Comparison of ENCODE assay signal across 8 cellular contexts in genomic region chrX:21839334-21840198, GRCh38. TPM values are rescaled to one million over a fixed set of nuclear protein-coding genes. Genes with fewer than 3 reads are reported as not detected.
DNase-seq lines count a peak whose midpoint lies in the region; ATAC-seq, FAIRE-seq and TF ChIP-seq lines count a peak whose summit lies in the region.

TSS of gene MBTPS2 (plus strand) at chrX:21839617. CDS start at chrX:21839735, 118 bp downstream.

- DNase-seq in Karpas-422 (peak; percentile 93), RCC 7860 (ENCODE audit: low spot score) (peak; percentile 77), activated T-helper 1 cell treated with Interleukin-2 at 50 U/mL for 16 hours (ENCODE audit: low read depth) (peak; percentile 63), fibroblast of lung (ENCODE audit: low read depth in 2 of 2) (peak; percentile 86 to 93)
- peak; percentile 51 to 82 (median 77) for DNase-seq in naive thymus-derived CD4-positive, alpha-beta T cell

- peaks cover 0 to 19% (median 7%) of the 10 kb centered on the region in 7 donors for H3K4me1 Mint-ChIP-seq in naive thymus-derived CD4-positive, alpha-beta T cell
- peaks cover 5% of the 10 kb centered on the region for H3K4me1 Mint-ChIP-seq in stimulated activated memory B cell treated with anti-CD40 and anti-IgM and Interleukin-4, amounts not matched to agents 10 μg/mL and 1 μg/mL and 100 μg/mL, for 72 hours

- H3K36me3 Mint-ChIP-seq in naive thymus-derived CD4-positive, alpha-beta T cell, result peaks cover 0 to 4% (median 3%) of the 10 kb centered on the region in 5 donors
- peaks cover 6% of the 10 kb centered on the region for H3K36me3 Mint-ChIP-seq in stimulated activated memory B cell treated with anti-CD40 and anti-IgM and Interleukin-4, amounts not matched to agents 10 μg/mL and 1 μg/mL and 100 μg/mL, for 72 hours

- H3K9me3 ChIP-seq in DOHH2 (ENCODE audit: control insufficient read depth, insufficient read depth, low read length) (no peaks in the 10 kb centered on the region), Karpas-422 (ENCODE audit: low read length) (no peaks in the 10 kb centered on the region; the same call in 1 of the 2 replicates), fibroblast of lung (ENCODE audit: control insufficient read depth, insufficient read depth, low read depth, low read length) (no peaks in the 10 kb centered on the region)
- H3K9me3 ChIP-seq in naive thymus-derived CD4-positive, alpha-beta T cell (ENCODE audit: control insufficient read depth in 2 of 3, low read length in 3 of 3), result no peaks in the 10 kb centered on the region

- H3K4me3 ChIP-seq in DOHH2 (ENCODE audit: low read length) (peak within 1 kb of the TSS; percentile 81), Karpas-422 (ENCODE audit: low read length) (peak within 1 kb of the TSS; percentile 77), fibroblast of lung (replicated peaks in 1 of 4; ENCODE audit: control extremely low read depth in 1 of 4, insufficient read depth in 1 of 4, low read depth in 3 of 4, low read length in 4 of 4) (peak within 1 kb of the TSS; percentile 65 to 92 (median 69))
- H3K4me3 ChIP-seq in naive thymus-derived CD4-positive, alpha-beta T cell (ENCODE audit: low read length), result peak within 1 kb of the TSS; percentile 83

- H3K4me3 Mint-ChIP-seq in naive thymus-derived CD4-positive, alpha-beta T cell, result peak within 1 kb of the TSS; percentile 82 to 96 (median 88)
- peak within 1 kb of the TSS; percentile 92 for H3K4me3 Mint-ChIP-seq in stimulated activated memory B cell treated with anti-CD40 and anti-IgM and Interleukin-4, amounts not matched to agents 10 μg/mL and 1 μg/mL and 100 μg/mL, for 72 hours

- H3K4me1 ChIP-seq in DOHH2 (ENCODE audit: control insufficient read depth, low read length) (peaks cover 16% of the 10 kb centered on the region), Karpas-422 (ENCODE audit: low read length) (peaks cover 17% of the 10 kb centered on the region), fibroblast of lung (ENCODE audit: control insufficient read depth, extremely low read depth, insufficient read depth, low read length) (peaks cover 2% of the 10 kb centered on the region)
- H3K4me1 ChIP-seq in naive thymus-derived CD4-positive, alpha-beta T cell (ENCODE audit: control insufficient read depth in 2 of 2, insufficient read depth in 2 of 2, low read length in 2 of 2), result peaks cover 0 to 8% of the 10 kb centered on the region in 2 donors

- intact Hi-C loops in naive thymus-derived CD4-positive, alpha-beta T cell (cut with micrococcal nuclease), result loop anchor here (1.0 to 10.0 kb wide), 11 partner anchors 57 to 1945 kb away; partner anchors contain the start of genes EIF1AX (in 1 of the 2), RPS6KA3 (in 1 of the 2), SAT1 (in 1 of the 2) and SMS (in 1 of the 2)

- TF ChIP-seq CTCF in DOHH2 (IDR thresholded peaks at IDR 0.05; ENCODE audit: low read depth, low read length, poor library complexity, severe bottlenecking), result no peak
- TF ChIP-seq CTCF in fibroblast of lung (conservative IDR thresholded peaks at IDR 0.05 in 1 of 2, IDR thresholded peaks at IDR 0.05 in 1 of 2; ENCODE audit: low read depth in 1 of 2, low read length in 2 of 2), result peak in 1 of 2 donors; percentile 9

- CTCF ChIA-PET in naive thymus-derived CD4-positive, alpha-beta T cell (lab: Charles Lee), result interaction anchor here (0.7 kb wide), 1 partner anchor 333 kb away, joined by 4 read pairs; no protein-coding TSS in a partner anchor

- no peaks in the 10 kb centered on the region for H3F3A ChIP-seq in DOHH2 (ENCODE audit: control insufficient read depth, insufficient read depth)

- peak; percentile 12 for FAIRE-seq in RCC 7860 (lab: Jason Lieb, UNC)

- H3K4me2 ChIP-seq in DOHH2 (ENCODE audit: low read length) (peak within 1 kb of the TSS; percentile 78), Karpas-422 (ENCODE audit: low read depth, low read length, poor library complexity, severe bottlenecking) (peak within 1 kb of the TSS; percentile 77), fibroblast of lung (ENCODE audit: extremely low read depth, insufficient read depth, low read length) (peak within 1 kb of the TSS; percentile 85)

- peaks cover 0 to 3% (median 0%) of the 10 kb centered on the region in 5 donors for H3K27me3 Mint-ChIP-seq in naive thymus-derived CD4-positive, alpha-beta T cell
- no peaks in the 10 kb centered on the region for H3K27me3 Mint-ChIP-seq in stimulated activated memory B cell treated with anti-CD40 and anti-IgM and Interleukin-4, amounts not matched to agents 10 μg/mL and 1 μg/mL and 100 μg/mL, for 72 hours

- peak within 1 kb of the TSS; percentile 88 for H3K9ac ChIP-seq in Karpas-422 (ENCODE audit: low read length)
- peak within 1 kb of the TSS; percentile 82 for H3K9ac ChIP-seq in fibroblast of lung (ENCODE audit: insufficient read depth, low read length)

- H3K9me3 Mint-ChIP-seq in naive thymus-derived CD4-positive, alpha-beta T cell, result no peaks in the 10 kb centered on the region
- no peaks in the 10 kb centered on the region for H3K9me3 Mint-ChIP-seq in stimulated activated memory B cell treated with anti-CD40 and anti-IgM and Interleukin-4, amounts not matched to agents 10 μg/mL and 1 μg/mL and 100 μg/mL, for 72 hours

- H3K27ac Mint-ChIP-seq in naive thymus-derived CD4-positive, alpha-beta T cell, result peak within 1 kb of the TSS; percentile 83 to 95 (median 89)
- H3K27ac Mint-ChIP-seq in stimulated activated memory B cell treated with anti-CD40 and anti-IgM and Interleukin-4, amounts not matched to agents 10 μg/mL and 1 μg/mL and 100 μg/mL, for 72 hours, result peak within 1 kb of the TSS; percentile 91

- H4K20me1 ChIP-seq in DOHH2 (ENCODE audit: control insufficient read depth, insufficient read depth, low read depth, low read length) (no peaks in the 10 kb centered on the region), Karpas-422 (ENCODE audit: insufficient read depth, low read depth, low read length) (no peaks in the 10 kb centered on the region), fibroblast of lung (ENCODE audit: control insufficient read depth, extremely low read depth, insufficient read depth, low read length) (no peaks in the 10 kb centered on the region)

- POLR2A ChIA-PET in naive thymus-derived CD4-positive, alpha-beta T cell (lab: Charles Lee), result interaction anchor here (0.7 to 1.0 kb wide), 2 partner anchors 182 to 372 kb away, joined by 3 read pairs; partner anchors contain the start of gene KLHL34

- H3K9me2 ChIP-seq in DOHH2 (replicated peaks; ENCODE audit: control insufficient read depth, low read length), result no peaks in the 10 kb centered on the region
- H3K9me2 ChIP-seq in Karpas-422 (replicated peaks; ENCODE audit: insufficient read depth, low read length), result no peaks in the 10 kb centered on the region; the same call in 1 of the 2 replicates

- peak; percentile 86 for ATAC-seq in GM21825 (IDR thresholded peaks at IDR 0.05; ENCODE audit: unreplicated experiment)
- peak; percentile 97 for ATAC-seq in naive thymus-derived CD4-positive, alpha-beta T cell
- ATAC-seq in stimulated activated memory B cell treated with anti-CD40 and anti-IgM and Interleukin-4, amounts not matched to agents 10 μg/mL and 1 μg/mL and 100 μg/mL, for 72 hours, result peak; percentile 96

- H2AFZ ChIP-seq in Karpas-422 (ENCODE audit: low read length) (peak within 1 kb of the TSS; percentile 28), fibroblast of lung (ENCODE audit: low read length) (peak within 1 kb of the TSS; percentile 78)

- H3K36me3 ChIP-seq in DOHH2 (ENCODE audit: control insufficient read depth, low read length), result peaks cover 9% of the 10 kb centered on the region
- peaks cover 4% of the 10 kb centered on the region; the same call in 1 of the 2 replicates for H3K36me3 ChIP-seq in Karpas-422 (ENCODE audit: insufficient read depth, low read length)
- H3K36me3 ChIP-seq in fibroblast of lung (ENCODE audit: control insufficient read depth, insufficient read depth, low read length), result no peaks in the 10 kb centered on the region
- peaks cover 0 to 4% (median 0%) of the 10 kb centered on the region in 3 experiments for H3K36me3 ChIP-seq in naive thymus-derived CD4-positive, alpha-beta T cell (ENCODE audit: control insufficient read depth in 2 of 3, insufficient read depth in 3 of 3, low read length in 3 of 3)

- H3K27ac ChIP-seq in DOHH2 (ENCODE audit: low read depth, low read length), result peak within 1 kb of the TSS; percentile 59
- H3K27ac ChIP-seq in Karpas-422 (ENCODE audit: low read length), result peak within 1 kb of the TSS; percentile 63; the same call in 1 of the 2 replicates
- H3K27ac ChIP-seq in fibroblast of lung (ENCODE audit: insufficient read depth, low read length), result peak within 1 kb of the TSS; percentile 82
- H3K27ac ChIP-seq in naive thymus-derived CD4-positive, alpha-beta T cell (ENCODE audit: low read depth, low read length), result peak within 1 kb of the TSS; percentile 72

- H3K79me2 ChIP-seq in DOHH2 (ENCODE audit: control insufficient read depth, low read length) (peaks cover 23% of the 10 kb centered on the region), Karpas-422 (ENCODE audit: low read length) (peaks cover 26% of the 10 kb centered on the region), fibroblast of lung (ENCODE audit: control insufficient read depth, insufficient read depth, low read length) (peaks cover 12% of the 10 kb centered on the region)

- no peaks in the 10 kb centered on the region for H3K27me3 ChIP-seq in DOHH2 (ENCODE audit: control insufficient read depth, low read length)
- H3K27me3 ChIP-seq in Karpas-422 (ENCODE audit: low read length), result no peaks in the 10 kb centered on the region
- no peaks in the 10 kb centered on the region for H3K27me3 ChIP-seq in fibroblast of lung (ENCODE audit: control insufficient read depth, insufficient read depth, low read length)
- H3K27me3 ChIP-seq in naive thymus-derived CD4-positive, alpha-beta T cell (ENCODE audit: control insufficient read depth in 2 of 2, insufficient read depth in 2 of 2, low read length in 2 of 2), result no peaks in the 10 kb centered on the region

RNA-seq across cellular contexts. Expression of gene MBTPS2, which starts in this region (rescaled TPM):
- total RNA-seq in Karpas-422 (2014; rRNA removed; shearing (Covaris generic); ENCODE audit: low replicate concordance), result 5.3 and 19.6 TPM in 2 replicates
- 7.4 and 13.0 TPM in 2 replicates for total RNA-seq in fibroblast of lung
- polyA plus RNA-seq in fibroblast of lung, result 29.0 and 31.9 TPM in 2 replicates
- 17.4 and 19.1 TPM in 2 replicates for polyA plus RNA-seq in fibroblast of lung (2012)
- 15.7 and 20.2 TPM in 2 replicates for polyA minus RNA-seq in fibroblast of lung (ENCODE audit: low replicate concordance)
- 1 to 10 TPM; 5.2 to 9.9 (median 7.2) TPM for total RNA-seq in naive thymus-derived CD4-positive, alpha-beta T cell
- polyA plus RNA-seq in naive thymus-derived CD4-positive, alpha-beta T cell, result 1 to 10 TPM; 4.6 to 4.9 TPM

Comparison
In these comparisons a context has a peak if more than half of its experiments do, and no peak if none do; other contexts are left out.
1. Peak in every context shown above with its lines: DNase-seq, ATAC-seq, H3K4me3 ChIP-seq and H3K27ac ChIP-seq.